In genomic region chr3:194485876-194486539, GRCh38 we compare ENCODE assay signal across 8 cellular contexts. TPM values are rescaled to one million over a fixed set of nuclear protein-coding genes. Genes with fewer than 3 reads are reported as not detected.
A peak's percentile ranks its signal among the peaks of the same experiment; 100 is the strongest.
DNase-seq lines count a peak whose midpoint lies in the region; ATAC-seq and TF ChIP-seq lines count a peak whose summit lies in the region.

No MANE protein-coding gene starts in this region.

- H3K27ac Mint-ChIP-seq in natural killer cell: peak overlapping the region; percentile 89 to 90
- peak overlapping the region; percentile 93 for H3K27ac Mint-ChIP-seq in stimulated activated naive CD8-positive, alpha-beta T cell treated with anti-CD3 and anti-CD28 coated beads, Interleukin-15, Interleukin-2, amounts not matched to agents 100 ng/mL and 50 ng/mL, for 24 hours

- peaks cover 34 to 46% of the 10 kb centered on the region in 2 donors for H3K4me1 Mint-ChIP-seq in natural killer cell
- H3K4me1 Mint-ChIP-seq in stimulated activated naive CD8-positive, alpha-beta T cell treated with anti-CD3 and anti-CD28 coated beads, Interleukin-15, Interleukin-2, amounts not matched to agents 100 ng/mL and 50 ng/mL, for 24 hours (ENCODE audit: low read depth): peaks cover 76% of the 10 kb centered on the region

- H3K36me3 Mint-ChIP-seq in natural killer cell: no peaks in the 10 kb centered on the region
- peaks cover 32% of the 10 kb centered on the region for H3K36me3 Mint-ChIP-seq in stimulated activated naive CD8-positive, alpha-beta T cell treated with anti-CD3 and anti-CD28 coated beads, Interleukin-15, Interleukin-2, amounts not matched to agents 100 ng/mL and 50 ng/mL, for 24 hours (ENCODE audit: low read depth)

- peak overlapping the region; percentile 91 for H3K4me3 Mint-ChIP-seq in natural killer cell
- peak overlapping the region; percentile 89 for H3K4me3 Mint-ChIP-seq in stimulated activated naive CD8-positive, alpha-beta T cell treated with anti-CD3 and anti-CD28 coated beads, Interleukin-15, Interleukin-2, amounts not matched to agents 100 ng/mL and 50 ng/mL, for 24 hours

- H3K4me3 ChIP-seq in NB4 (ENCODE audit: low read depth, low read length): peak overlapping the region; percentile 81

- no peaks in the 10 kb centered on the region for H3K27me3 Mint-ChIP-seq in natural killer cell (ENCODE audit: low read depth in 2 of 2)
- peaks cover 5% of the 10 kb centered on the region for H3K27me3 Mint-ChIP-seq in stimulated activated naive CD8-positive, alpha-beta T cell treated with anti-CD3 and anti-CD28 coated beads, Interleukin-15, Interleukin-2, amounts not matched to agents 100 ng/mL and 50 ng/mL, for 24 hours

- H3K9me3 Mint-ChIP-seq in natural killer cell: no peaks in the 10 kb centered on the region
- H3K9me3 Mint-ChIP-seq in stimulated activated naive CD8-positive, alpha-beta T cell treated with anti-CD3 and anti-CD28 coated beads, Interleukin-15, Interleukin-2, amounts not matched to agents 100 ng/mL and 50 ng/mL, for 24 hours: no peaks in the 10 kb centered on the region

- DNase-seq in COR-L47 (lab: John Stamatoyannopoulos, UW): peak; percentile 40
- peak; percentile 64 for DNase-seq in NB4 (ENCODE audit: low read depth)
- DNase-seq in activated T-cell treated with anti-CD3 and anti-CD28 coated beads for 48 hours (ENCODE audit: low read depth): peak; percentile 58
- peak; percentile 61 for DNase-seq in natural killer cell
- no peak for DNase-seq in NCI-H1092 treated with DMSO at 0.1 percent for 48 hours (lab: John Stamatoyannopoulos, UW)

- TF ChIP-seq POLR2A in NB4 (IDR thresholded peaks at IDR 0.05; ENCODE audit: extremely low read depth, insufficient read length): no peak

- TF ChIP-seq CTCF in NB4 (IDR thresholded peaks at IDR 0.05; ENCODE audit: low read depth, low read length) (no peak), natural killer cell (IDR thresholded peaks at IDR 0.05) (peak; percentile 29)

- intact Hi-C loops in natural killer cell (cut with micrococcal nuclease): loop anchor here (2.0 to 10.0 kb wide), 2 partner anchors 97 to 779 kb away; no protein-coding TSS in a partner anchor

- ATAC-seq in GM21717 (IDR thresholded peaks at IDR 0.05; ENCODE audit: unreplicated experiment): peak; percentile 16
- ATAC-seq in esophagus mucosa: peak; percentile 4
- ATAC-seq in natural killer cell: peak; percentile 51 to 58 (median 55)

RNA-seq across cellular contexts. Expression of gene ATP13A3, which starts 0.8 kb away (rescaled TPM):
- total RNA-seq in esophagus mucosa (36.9 TPM), natural killer cell (10 to 100 TPM; 62.9 to 79.2 (median 64.2) TPM)

Comparison
In these comparisons a context has a peak if more than half of its experiments do, and no peak if none do; other contexts are left out.
1. ATAC-seq: peak in every context shown above with its lines; median percentile 55 in natural killer cell; 16 in GM21717; 4 in esophagus mucosa.